Comparison of ENCODE assay signal across 8 cellular contexts in genomic region chr22:46762238-46763050, GRCh38. TPM values are rescaled to one million over a fixed set of nuclear protein-coding genes. Genes with fewer than 3 reads are reported as not detected.
DNase-seq lines count a peak whose midpoint lies in the region; ATAC-seq and TF ChIP-seq lines count a peak whose summit lies in the region.

Gene TBC1D22A (plus strand): TSS chr22:46762650. CDS start chr22:46762787, 137 bp downstream.

- peak in 36 of 56 donors; percentile 10 to 60 (median 30) for TF ChIP-seq CTCF in dorsolateral prefrontal cortex (IDR thresholded peaks at IDR 0.05 in 54 of 56, conservative IDR thresholded peaks at IDR 0.05 in 2 of 56; ENCODE audit: low read depth in 1 of 56, partially characterized antibody in 56 of 56)
- peak; percentile 19 for TF ChIP-seq CTCF in liver (IDR thresholded peaks at IDR 0.05; ENCODE audit: low read depth, low read length, missing input control)

- H3K27ac ChIP-seq in BLaER1 treated with 17β-estradiol and CSF1 and Interleukin-3, amounts not matched to agents 10 nM and 100 nM: peak within 1 kb of the TSS; percentile 80 to 97 (median 91)
- H3K27ac ChIP-seq in dorsolateral prefrontal cortex: peak within 1 kb of the TSS; percentile 47 to 96 (median 88)
- peak within 1 kb of the TSS; percentile 98 to 99 for H3K27ac ChIP-seq in liver (ENCODE audit: low read depth in 1 of 2, low read length in 2 of 2)

- peak; percentile 94 for DNase-seq in NCI-H82 (lab: John Stamatoyannopoulos, UW)
- DNase-seq in activated CD4-positive, alpha-beta memory T cell treated with anti-CD3 and anti-CD28 coated beads for 36 hours: peak; percentile 97
- peak; percentile 91 to 96 (median 94) for DNase-seq in dorsolateral prefrontal cortex
- DNase-seq in stimulated activated CD4-positive, alpha-beta T cell treated with anti-CD3 and anti-CD28 coated beads, Interleukin-4, amount 100 ng/mL, for 1 hour: peak; percentile 96

- peaks cover 59% of the 10 kb centered on the region for H3K4me1 Mint-ChIP-seq in activated CD4-positive, alpha-beta memory T cell treated with anti-CD3 and anti-CD28 coated beads for 36 hours (ENCODE audit: low read depth)

- H3K4me3 Mint-ChIP-seq in activated CD4-positive, alpha-beta memory T cell treated with anti-CD3 and anti-CD28 coated beads for 36 hours: peak within 1 kb of the TSS; percentile 100

- H3K36me3 Mint-ChIP-seq in activated CD4-positive, alpha-beta memory T cell treated with anti-CD3 and anti-CD28 coated beads for 36 hours: peaks cover 11% of the 10 kb centered on the region

- H4K20me1 ChIP-seq in BLaER1 treated with 17β-estradiol and CSF1 and Interleukin-3, amounts not matched to agents 10 nM and 100 nM: peaks cover 15 to 47% (median 30%) of the 10 kb centered on the region in 11 experiments; a peak in 20 of 22 replicates

- H3K27me3 ChIP-seq in BLaER1 treated with 17β-estradiol and CSF1 and Interleukin-3, amounts not matched to agents 10 nM and 100 nM: no peaks in the 10 kb centered on the region
- H3K27me3 ChIP-seq in dorsolateral prefrontal cortex: no peaks in the 10 kb centered on the region
- H3K27me3 ChIP-seq in liver (ENCODE audit: control insufficient read depth in 4 of 4, insufficient read depth in 4 of 4, low read length in 3 of 4): no peaks in the 10 kb centered on the region

- H3K4me1 ChIP-seq in BLaER1 treated with 17β-estradiol and CSF1 and Interleukin-3, amounts not matched to agents 10 nM and 100 nM: peaks cover 62 to 76% (median 71%) of the 10 kb centered on the region in 10 experiments
- peaks cover 2 to 45% (median 30%) of the 10 kb centered on the region in 4 donors for H3K4me1 ChIP-seq in liver (ENCODE audit: control insufficient read depth in 4 of 4, insufficient read depth in 4 of 4, low read length in 3 of 4)

- H3K4me2 ChIP-seq in BLaER1 treated with 17β-estradiol and CSF1 and Interleukin-3, amounts not matched to agents 10 nM and 100 nM: peak within 1 kb of the TSS; percentile 83 to 97 (median 92)

- WGBS in liver: under 1% methylated on average over 66 of the region's 66 CpGs

- H3K27ac Mint-ChIP-seq in activated CD4-positive, alpha-beta memory T cell treated with anti-CD3 and anti-CD28 coated beads for 36 hours: peak within 1 kb of the TSS; percentile 97

- CTCF ChIA-PET in activated CD4-positive, alpha-beta memory T cell treated with anti-CD3 and anti-CD28 coated beads for 36 hours (lab: Charles Lee): interaction anchor here (0.5 to 7.1 kb wide), 10 partner anchors 12 to 1971 kb away, joined by 3 to 57 read pairs (median 8); no protein-coding TSS in a partner anchor

- H3K36me3 ChIP-seq in BLaER1 treated with 17β-estradiol and CSF1 and Interleukin-3, amounts not matched to agents 10 nM and 100 nM: peaks cover 0 to 20% (median 5%) of the 10 kb centered on the region in 11 experiments; a peak in 10 of 22 replicates
- no peaks in the 10 kb centered on the region for H3K36me3 ChIP-seq in liver (ENCODE audit: control insufficient read depth in 4 of 4, insufficient read depth in 3 of 4, low read depth in 1 of 4, low read length in 3 of 4)

- ATAC-seq in GM19351 (IDR thresholded peaks at IDR 0.05; ENCODE audit: unreplicated experiment): peak; percentile 64
- ATAC-seq in HG03521 (IDR thresholded peaks at IDR 0.05; ENCODE audit: unreplicated experiment): peak; percentile 65

- POLR2A ChIA-PET in activated CD4-positive, alpha-beta memory T cell treated with anti-CD3 and anti-CD28 coated beads for 36 hours (lab: Charles Lee): interaction anchor here (0.7 to 3.4 kb wide), 9 partner anchors 8 to 709 kb away, joined by 3 to 32 read pairs (median 6); no protein-coding TSS in a partner anchor

- H3K9me3 ChIP-seq in BLaER1 treated with 17β-estradiol and CSF1 and Interleukin-3, amounts not matched to agents 10 nM and 100 nM (replicated peaks in 1 of 11): peaks cover 0 to under 1% (median 0%) of the 10 kb centered on the region in 11 experiments; a peak in 3 of 22 replicates
- no peaks in the 10 kb centered on the region for H3K9me3 ChIP-seq in liver (ENCODE audit: control insufficient read depth in 4 of 4, low read length in 3 of 4)

- no peaks in the 10 kb centered on the region for H3K9me3 Mint-ChIP-seq in activated CD4-positive, alpha-beta memory T cell treated with anti-CD3 and anti-CD28 coated beads for 36 hours

- peak in 1 of 2 donors; percentile 48 for TF ChIP-seq RAD21 in liver (IDR thresholded peaks at IDR 0.05)

- H3K27me3 Mint-ChIP-seq in activated CD4-positive, alpha-beta memory T cell treated with anti-CD3 and anti-CD28 coated beads for 36 hours: no peaks in the 10 kb centered on the region

- H3K9ac ChIP-seq in BLaER1 treated with 17β-estradiol and CSF1 and Interleukin-3, amounts not matched to agents 10 nM and 100 nM: peak within 1 kb of the TSS; percentile 89 to 98 (median 93)
- peak within 1 kb of the TSS; percentile 90 to 96 for H3K9ac ChIP-seq in liver (ENCODE audit: low read depth in 1 of 2, low read length in 2 of 2)

- peak within 1 kb of the TSS; percentile 77 to 98 (median 85) for H3K4me3 ChIP-seq in BLaER1 treated with 17β-estradiol and CSF1 and Interleukin-3, amounts not matched to agents 10 nM and 100 nM
- H3K4me3 ChIP-seq in dorsolateral prefrontal cortex: peak within 1 kb of the TSS; percentile 69 to 99 (median 93)
- H3K4me3 ChIP-seq in liver (ENCODE audit: low read depth in 1 of 3, low read length in 3 of 3): peak within 1 kb of the TSS; percentile 74 to 95 (median 80)

- intact Hi-C loops in activated CD4-positive, alpha-beta memory T cell treated with anti-CD3 and anti-CD28 coated beads for 36 hours (cut with micrococcal nuclease): loop anchor here (1.0 to 2.0 kb wide), 3 partner anchors 12 to 29 kb away; partner anchors contain the start of gene CERK
- intact Hi-C loops in dorsolateral prefrontal cortex (cut with DNase I): loop anchor here in 1 of 2 donors (1.0 to 5.0 kb wide), 2 partner anchors 35 to 184 kb away; no protein-coding TSS in a partner anchor

TF ChIP-seq in liver, 16 proteins besides CTCF, POLR2A, EP300 and RAD21 (continues in another document):
- no peak for TF ChIP-seq HNF4G (IDR thresholded peaks at IDR 0.05)
- TF ChIP-seq ZBTB33 (IDR thresholded peaks at IDR 0.05): no peak
- TF ChIP-seq TAF1 (conservative IDR thresholded peaks at IDR 0.05): peak; percentile 93
- peak in 1 of 2 donors; percentile 50 for TF ChIP-seq EGR1 (IDR thresholded peaks at IDR 0.05; ENCODE audit: low read depth in 2 of 2)
- no peak for TF ChIP-seq FOXA1 (IDR thresholded peaks at IDR 0.05)
- TF ChIP-seq GABPA (IDR thresholded peaks at IDR 0.05 in 1 of 2, conservative IDR thresholded peaks at IDR 0.05 in 1 of 2): peak; percentile 95 to 99
- TF ChIP-seq REST (IDR thresholded peaks at IDR 0.05): peak; percentile 94
- TF ChIP-seq ATF3 (IDR thresholded peaks at IDR 0.05): peak; percentile 35
- peak; percentile 98 for TF ChIP-seq NR2F2 (IDR thresholded peaks at IDR 0.05)
- TF ChIP-seq HNF4A (conservative IDR thresholded peaks at IDR 0.05): peak in 1 of 2 donors; percentile 25
- peak; percentile 71 for TF ChIP-seq YY1 (IDR thresholded peaks at IDR 0.05)
- peak; percentile 70 for TF ChIP-seq SP1 (IDR thresholded peaks at IDR 0.05)

RNA-seq across cellular contexts. Expression of gene TBC1D22A, which starts in this region (rescaled TPM):
- 10 to 100 TPM; 33.2 to 34.9 TPM for total RNA-seq in activated CD4-positive, alpha-beta memory T cell treated with anti-CD3 and anti-CD28 coated beads for 36 hours
- 10 to 100 TPM; 20.0 to 36.0 (median 27.2) TPM for total RNA-seq in dorsolateral prefrontal cortex
- total RNA-seq in liver: 10 to 100 TPM in 1 of 2 donors, 1 to 10 TPM in 1; 8.3 to 12.4 TPM
- polyA plus RNA-seq in liver: 1 to 10 TPM; 4.1 to 8.5 TPM

Comparison
In these comparisons a context has a peak if more than half of its experiments do, and no peak if none do; other contexts are left out.
1. Peak in every context shown above with its lines: DNase-seq, ATAC-seq, H3K4me3 ChIP-seq and H3K27ac ChIP-seq.